Comparison of ENCODE assay signal across 11 cellular contexts in the genomic region with DNA sequence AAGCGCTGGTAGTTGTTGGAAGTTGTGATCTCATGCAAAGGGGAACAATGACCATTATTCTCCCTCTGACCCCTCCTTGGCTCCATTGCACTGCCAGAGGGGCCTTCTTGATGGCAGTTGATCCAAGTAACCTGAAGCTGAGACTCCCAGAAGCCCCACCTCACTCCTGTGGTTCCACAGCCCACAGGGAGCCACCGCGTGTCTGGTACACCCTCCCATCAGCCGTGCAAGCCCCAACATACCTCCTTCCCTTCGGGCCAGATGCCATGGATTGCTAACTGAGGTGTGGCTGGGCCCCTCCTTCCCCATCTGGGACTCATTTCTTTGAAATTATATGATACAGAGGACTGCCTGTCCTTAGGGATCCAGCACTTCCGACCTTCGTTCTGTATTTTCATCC. TPM values are rescaled to one million over a fixed set of nuclear protein-coding genes. Genes with fewer than 3 reads are reported as not detected.
DNase-seq lines count a peak whose midpoint lies in the region; ATAC-seq and TF ChIP-seq lines count a peak whose summit lies in the region.
"Had no signal": no experiment of that assay in that cellular context is flagged by ENCODE, and none has a peak within 500 bp of the region (broad histone marks: within the 10 kb centered on the region; RNA-seq: fewer than 3 reads in every experiment).

No MANE protein-coding gene starts in this region.

- H3K27ac Mint-ChIP-seq in chondrocyte (ENCODE audit: unreplicated experiment) (peak overlapping the region; percentile 67), type B pancreatic cell (peak overlapping the region; percentile 96)
- H3K27ac Mint-ChIP-seq in naive thymus-derived CD4-positive, alpha-beta T cell = peak overlapping the region in 1 of 9 donors; percentile 25
- H3K27ac Mint-ChIP-seq in stimulated activated naive CD8-positive, alpha-beta T cell treated with anti-CD3 and anti-CD28 coated beads, Interleukin-15, amount 100 ng/mL, for 72 hours = no peak overlapping the region

- no peaks in the 10 kb centered on the region for H3K27me3 ChIP-seq in naive thymus-derived CD4-positive, alpha-beta T cell (ENCODE audit: control insufficient read depth in 2 of 2, insufficient read depth in 2 of 2, low read length in 2 of 2)

- no peaks in the 10 kb centered on the region for H3K36me3 ChIP-seq in mucosa of descending colon (ENCODE audit: low read depth)
- peaks cover 0 to 27% (median 6%) of the 10 kb centered on the region in 3 experiments for H3K36me3 ChIP-seq in naive thymus-derived CD4-positive, alpha-beta T cell (ENCODE audit: control insufficient read depth in 2 of 3, insufficient read depth in 3 of 3, low read length in 3 of 3)

- no peak overlapping the region for H3K4me3 ChIP-seq in mucosa of descending colon
- no peak overlapping the region for H3K4me3 ChIP-seq in naive thymus-derived CD4-positive, alpha-beta T cell (ENCODE audit: low read length)

- POLR2A ChIA-PET in naive thymus-derived CD4-positive, alpha-beta T cell (lab: Charles Lee) = no interaction called here

- peaks cover 14% of the 10 kb centered on the region for H3K4me1 ChIP-seq in mucosa of descending colon (ENCODE audit: low read depth)
- peaks cover 0 to 21% of the 10 kb centered on the region in 2 donors for H3K4me1 ChIP-seq in naive thymus-derived CD4-positive, alpha-beta T cell (ENCODE audit: control insufficient read depth in 2 of 2, insufficient read depth in 2 of 2, low read length in 2 of 2)

- no peak overlapping the region for H3K27ac ChIP-seq in naive thymus-derived CD4-positive, alpha-beta T cell (ENCODE audit: low read depth, low read length)

- TF ChIP-seq CTCF in chondrocyte (IDR thresholded peaks at IDR 0.05) (no peak), mucosa of descending colon (IDR thresholded peaks at IDR 0.05) (no peak), type B pancreatic cell (conservative IDR thresholded peaks at IDR 0.05) (no peak)

- H3K9me3 Mint-ChIP-seq in chondrocyte (ENCODE audit: low read depth) = no peaks in the 10 kb centered on the region
- no peaks in the 10 kb centered on the region for H3K9me3 Mint-ChIP-seq in type B pancreatic cell
- no peaks in the 10 kb centered on the region for H3K9me3 Mint-ChIP-seq in naive thymus-derived CD4-positive, alpha-beta T cell
- no peaks in the 10 kb centered on the region for H3K9me3 Mint-ChIP-seq in stimulated activated naive CD8-positive, alpha-beta T cell treated with anti-CD3 and anti-CD28 coated beads, Interleukin-15, amount 100 ng/mL, for 72 hours

- peaks cover 79% of the 10 kb centered on the region for H3K4me1 Mint-ChIP-seq in chondrocyte (ENCODE audit: low read depth)
- H3K4me1 Mint-ChIP-seq in type B pancreatic cell (ENCODE audit: unreplicated experiment) = peaks cover 49% of the 10 kb centered on the region
- peaks cover 30 to 59% (median 56%) of the 10 kb centered on the region in 7 donors for H3K4me1 Mint-ChIP-seq in naive thymus-derived CD4-positive, alpha-beta T cell
- peaks cover 59% of the 10 kb centered on the region for H3K4me1 Mint-ChIP-seq in stimulated activated naive CD8-positive, alpha-beta T cell treated with anti-CD3 and anti-CD28 coated beads, Interleukin-15, amount 100 ng/mL, for 72 hours

- no peaks in the 10 kb centered on the region for H3K27me3 Mint-ChIP-seq in chondrocyte (ENCODE audit: low read depth)
- H3K27me3 Mint-ChIP-seq in type B pancreatic cell = no peaks in the 10 kb centered on the region
- no peaks in the 10 kb centered on the region for H3K27me3 Mint-ChIP-seq in naive thymus-derived CD4-positive, alpha-beta T cell
- H3K27me3 Mint-ChIP-seq in stimulated activated naive CD8-positive, alpha-beta T cell treated with anti-CD3 and anti-CD28 coated beads, Interleukin-15, amount 100 ng/mL, for 72 hours = no peaks in the 10 kb centered on the region

- H3K9me3 ChIP-seq in mucosa of descending colon = no peaks in the 10 kb centered on the region
- H3K9me3 ChIP-seq in naive thymus-derived CD4-positive, alpha-beta T cell (ENCODE audit: control insufficient read depth in 2 of 3, low read length in 3 of 3) = no peaks in the 10 kb centered on the region

- CTCF ChIA-PET in naive thymus-derived CD4-positive, alpha-beta T cell (lab: Charles Lee) = interaction anchor here (0.6 to 1.6 kb wide), 3 partner anchors 12 to 51 kb away, joined by 3 to 6 read pairs (median 3); no protein-coding TSS in a partner anchor

- ATAC-seq in mucosa of descending colon = peak; percentile 63
- ATAC-seq in naive thymus-derived CD4-positive, alpha-beta T cell = no peak
- no peak for ATAC-seq in stimulated activated naive CD8-positive, alpha-beta T cell treated with anti-CD3 and anti-CD28 coated beads, Interleukin-15, amount 100 ng/mL, for 72 hours
- ATAC-seq in HG03135 (IDR thresholded peaks at IDR 0.05; ENCODE audit: unreplicated experiment) = no peak

- H3K4me3 Mint-ChIP-seq in chondrocyte (ENCODE audit: unreplicated experiment) (no peak overlapping the region), type B pancreatic cell (peak overlapping the region; percentile 54)
- H3K4me3 Mint-ChIP-seq in naive thymus-derived CD4-positive, alpha-beta T cell = no peak overlapping the region
- no peak overlapping the region for H3K4me3 Mint-ChIP-seq in stimulated activated naive CD8-positive, alpha-beta T cell treated with anti-CD3 and anti-CD28 coated beads, Interleukin-15, amount 100 ng/mL, for 72 hours

- intact Hi-C loops in mucosa of descending colon (cut with DNase I, micrococcal nuclease) = no loop called here
- intact Hi-C loops in naive thymus-derived CD4-positive, alpha-beta T cell (cut with micrococcal nuclease) = no loop called here

- DNase-seq in NCI-H1694 treated with DMSO at 0.1 percent for 48 hours (lab: John Stamatoyannopoulos, UW) (peak; percentile 68), chondrocyte (ENCODE audit: low spot score) (peak; percentile 81), mucosa of descending colon (peak in 2 of 3 donors; percentile 43 to 61), type B pancreatic cell (ENCODE audit: extremely low spot score, unreplicated experiment) (no peak), anterior cingulate cortex (lab: John Stamatoyannopoulos, UW) (no peak)
- DNase-seq in naive thymus-derived CD4-positive, alpha-beta T cell = no peak
- DNase-seq in stimulated activated naive CD8-positive, alpha-beta T cell treated with anti-CD3 and anti-CD28 coated beads, Interleukin-15, amount 100 ng/mL, for 72 hours = no peak
- DNase-seq: activated T-cell treated with anti-CD3 and anti-CD28 coated beads, Interleukin-2, amount 50 U/mL, for 48 hours; NCI-H1105; T-helper 2 cell had no signal

- H3K36me3 Mint-ChIP-seq in chondrocyte (ENCODE audit: low read depth) (peaks cover 1% of the 10 kb centered on the region), type B pancreatic cell (peaks cover 17% of the 10 kb centered on the region)
- H3K36me3 Mint-ChIP-seq in naive thymus-derived CD4-positive, alpha-beta T cell = peaks cover 0 to 16% (median 0%) of the 10 kb centered on the region in 5 donors

RNA-seq across cellular contexts. Expression of gene SAP30BP, which starts 17.8 kb away (rescaled TPM):
- total RNA-seq in chondrocyte (59.9 to 91.8 TPM (median 67.5 TPM) in 3 replicates), mucosa of descending colon (10 to 100 TPM; 76.5 to 83.8 (median 76.9) TPM), type B pancreatic cell (ENCODE audit: low replicate concordance) (88.1 and 89.3 TPM in 2 replicates)
- 100 to 1,000 TPM in 4 of 5 experiments, 10 to 100 TPM in 1; 97.6 to 198 (median 116) TPM for total RNA-seq in naive thymus-derived CD4-positive, alpha-beta T cell
- 10 to 100 TPM; 69.5 to 76.1 TPM for polyA plus RNA-seq in naive thymus-derived CD4-positive, alpha-beta T cell

RNA-seq across cellular contexts. Expression of gene RECQL5, which starts 18.0 kb away (rescaled TPM):
- total RNA-seq in chondrocyte (20.4 to 30.4 TPM (median 21.1 TPM) in 3 replicates), mucosa of descending colon (10 to 100 TPM; 29.3 to 41.9 (median 30.1) TPM), type B pancreatic cell (ENCODE audit: low replicate concordance) (64.7 and 90.4 TPM in 2 replicates)
- 10 to 100 TPM; 38.7 to 76.5 (median 49.2) TPM for total RNA-seq in naive thymus-derived CD4-positive, alpha-beta T cell
- 10 to 100 TPM; 12.4 to 25.9 TPM for polyA plus RNA-seq in naive thymus-derived CD4-positive, alpha-beta T cell

RNA-seq across cellular contexts. Expression of gene ITGB4, which starts 36.3 kb away (rescaled TPM):
- total RNA-seq in chondrocyte (5.2 to 52.3 TPM (median 5.6 TPM) in 3 replicates), mucosa of descending colon (100 to 1,000 TPM; 153 to 307 (median 246) TPM), type B pancreatic cell (ENCODE audit: low replicate concordance) (26.4 and 57.8 TPM in 2 replicates)
- total RNA-seq in naive thymus-derived CD4-positive, alpha-beta T cell = 1 to 10 TPM in 3 of 5 experiments, under 1 TPM in 2; 0.49 to 1.8 (median 1.2) TPM
- polyA plus RNA-seq in naive thymus-derived CD4-positive, alpha-beta T cell = under 1 TPM; 0.09 to 0.35 TPM

RNA-seq across cellular contexts. Expression of gene SMIM5, which starts 51.7 kb away (rescaled TPM):
- total RNA-seq in chondrocyte (0.23 to 0.29 TPM in 2 of 3 replicates, not detected in the other), mucosa of descending colon (10 to 100 TPM; 20.7 to 41.6 (median 27.5) TPM), type B pancreatic cell (ENCODE audit: low replicate concordance) (9.3 and 17.7 TPM in 2 replicates)
- total RNA-seq in naive thymus-derived CD4-positive, alpha-beta T cell = 1 to 10 TPM in 2 of 5 experiments, under 1 TPM in 3; 0.43 to 2.4 (median 0.84) TPM
- under 1 TPM; 0.06 to 0.22 TPM for polyA plus RNA-seq in naive thymus-derived CD4-positive, alpha-beta T cell

Comparison
In these comparisons a context has a peak if more than half of its experiments do, and no peak if none do; other contexts are left out.
1. DNase-seq: peak in NCI-H1694 treated with DMSO at 0.1 percent for 48 hours (single experiment), chondrocyte (single experiment) and mucosa of descending colon (2 of 3); none in type B pancreatic cell (single experiment), naive thymus-derived CD4-positive, alpha-beta T cell (0 of 9), stimulated activated naive CD8-positive, alpha-beta T cell treated with anti-CD3 and anti-CD28 coated beads, Interleukin-15, amount 100 ng/mL, for 72 hours (0 of 2) and anterior cingulate cortex (0 of 58).
2. H3K27ac Mint-ChIP-seq: peak in chondrocyte (single experiment) and type B pancreatic cell (single experiment); none in stimulated activated naive CD8-positive, alpha-beta T cell treated with anti-CD3 and anti-CD28 coated beads, Interleukin-15, amount 100 ng/mL, for 72 hours (0 of 2).